12 cellular contexts compared by ENCODE assay signal in genomic region chr12:71935594-71935993, GRCh38.
DNase-seq lines count a peak whose midpoint lies in the region; ATAC-seq lines count a peak whose summit lies in the region.
"Had no signal": no experiment of that assay in that cellular context is flagged by ENCODE, and none has a peak within 500 bp of the region (broad histone marks: within the 10 kb centered on the region; RNA-seq: fewer than 3 reads in every experiment).

No MANE protein-coding gene starts in this region.

- no peak for DNase-seq in substantia nigra (lab: John Stamatoyannopoulos, UW)
- DNase-seq in hypothalamus (lab: John Stamatoyannopoulos, UW) = no peak
- DNase-seq in central memory CD4-positive, alpha-beta T cell = no peak
- no peak for DNase-seq in NCI-H1417 (lab: John Stamatoyannopoulos, UW)
- DNase-seq: NCI-H69, T-helper 17 cell, uterus had no signal

- ATAC-seq in GM18498 (IDR thresholded peaks at IDR 0.05; ENCODE audit: unreplicated experiment) (peak; percentile 79), GM19351 (IDR thresholded peaks at IDR 0.05; ENCODE audit: unreplicated experiment) (peak; percentile 83), HG02798 (IDR thresholded peaks at IDR 0.05; ENCODE audit: poor library complexity, unreplicated experiment) (peak; percentile 85), HG03558 (IDR thresholded peaks at IDR 0.05; ENCODE audit: extremely low read depth, unreplicated experiment) (peak; percentile 83)
- ATAC-seq: T-helper 17 cell had no signal

- no peak overlapping the region for H3K27ac ChIP-seq in substantia nigra (ENCODE audit: low read depth, low read length, poor library complexity, severe bottlenecking)
- H3K27ac ChIP-seq: prostate gland, uterus had no signal
